Comparison of ENCODE assay signal across 1 cellular context in the genomic region with DNA sequence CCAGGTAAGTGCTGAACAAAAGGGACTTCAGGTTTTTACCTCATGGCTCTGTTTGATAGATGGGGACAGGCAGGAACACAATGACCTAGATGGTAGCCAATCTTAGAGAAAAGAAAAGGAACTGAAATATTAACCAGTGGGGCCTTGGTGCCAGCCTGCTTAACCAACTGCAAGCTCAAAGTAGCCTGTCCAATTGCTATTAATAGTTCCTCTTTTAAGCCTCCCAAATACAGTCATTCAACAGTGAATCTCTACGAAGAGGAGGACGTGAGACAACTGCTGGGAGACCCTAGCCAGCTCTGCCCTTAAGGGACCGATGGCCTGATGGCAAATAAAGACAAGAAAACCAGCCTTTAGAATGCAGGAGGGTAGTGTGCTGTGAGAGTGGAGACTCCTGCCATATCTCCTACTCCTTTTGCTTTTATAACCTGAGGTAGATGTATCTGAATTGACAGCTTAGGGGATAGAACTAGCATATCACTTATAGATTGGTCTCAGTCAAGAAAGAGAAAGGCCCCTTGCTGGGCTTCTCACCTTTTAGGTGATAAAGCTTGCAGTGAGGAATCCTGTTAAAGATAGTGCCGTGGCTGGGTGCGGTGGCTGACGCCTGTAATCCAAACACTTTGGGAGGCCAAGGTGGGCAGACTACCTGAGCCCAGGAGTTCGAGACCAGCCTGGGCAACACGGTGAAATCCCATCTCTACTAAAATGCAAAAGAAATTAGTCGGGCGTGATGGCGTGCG.
TF ChIP-seq lines count a peak whose summit lies in the region.

No MANE protein-coding gene starts in this region.

TF ChIP-seq in GM12878, 131 proteins besides CTCF, POLR2A, EP300 and RAD21:
- TF ChIP-seq SPI1 (IDR thresholded peaks at IDR 0.05; ENCODE audit: borderline replicate concordance, insufficient read depth, low read depth, low read length) (peak; percentile 34; the same call in 1 of the 2 replicates), MYB (IDR thresholded peaks at IDR 0.05; ENCODE audit: borderline replicate concordance, low read depth, low read length) (no peak)
